1 cellular context compared by ENCODE assay signal in the genomic region with DNA sequence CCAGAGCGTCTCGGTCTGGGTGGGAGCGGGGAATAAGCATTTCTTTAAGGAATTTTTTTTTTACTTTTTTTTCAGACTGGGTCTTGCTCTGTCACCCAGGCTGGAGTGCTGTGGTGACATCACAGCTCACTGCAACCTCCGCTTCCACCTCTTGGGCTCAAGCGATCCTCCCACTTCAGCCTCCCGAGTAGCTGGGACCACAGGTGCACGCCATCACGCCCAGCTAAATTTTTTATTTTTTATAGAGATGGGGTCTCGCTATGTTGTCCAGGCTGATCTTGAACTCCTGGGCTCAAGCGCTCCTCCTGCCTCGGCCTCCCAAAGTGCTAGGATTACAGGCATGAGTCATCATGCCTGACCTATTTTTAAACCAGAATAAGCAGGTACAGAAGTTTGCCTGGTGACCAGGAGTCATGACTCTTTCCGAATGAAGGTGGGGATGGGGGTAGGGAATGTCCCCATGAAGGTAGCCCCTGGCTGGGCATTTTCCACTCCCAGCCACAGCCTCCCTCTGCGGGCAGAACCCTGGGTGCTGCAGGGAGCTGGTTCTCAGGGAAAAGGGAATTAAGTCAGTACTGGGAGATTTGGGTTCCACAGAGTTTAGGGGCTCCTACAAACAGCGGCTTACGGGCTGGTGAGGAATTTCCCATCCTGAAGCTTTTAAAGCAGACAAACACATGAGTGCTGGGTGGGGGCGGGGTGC.
TF ChIP-seq lines count a peak whose summit lies in the region.

No MANE protein-coding gene starts in this region.

TF ChIP-seq in HepG2, 621 proteins besides CTCF, POLR2A, EP300 and RAD21 (continued from another document and continues in another):
- TF ChIP-seq ZNF343 (CRISPR knock-in tag; IDR thresholded peaks at IDR 0.05) (peak; percentile 19; the same call in 1 of the 2 replicates), MAFF (IDR thresholded peaks at IDR 0.05; ENCODE audit: low read depth, low read length) (no peak), RARA (CRISPR knock-in tag; IDR thresholded peaks at IDR 0.05) (peak; percentile 57), ZNF776 (CRISPR knock-in tag; IDR thresholded peaks at IDR 0.05) (0 out of 2 replicates have a peak, but pooled peaks have one; percentile 47), FOXA1 (IDR thresholded peaks at IDR 0.05) (no peak), FOXA1 (CRISPR knock-in tag; IDR thresholded peaks at IDR 0.05) (0 out of 2 replicates have a peak, but pooled peaks have one; percentile 4), NR2C2 (CRISPR knock-in tag; IDR thresholded peaks at IDR 0.05; ENCODE audit: borderline replicate concordance) (no peak), ZNF607 (CRISPR knock-in tag; IDR thresholded peaks at IDR 0.05; ENCODE audit: borderline replicate concordance) (no peak), TARDBP (CRISPR knock-in tag; IDR thresholded peaks at IDR 0.05) (peak; percentile 17; the same call in 1 of the 2 replicates), GPN1 (CRISPR knock-in tag; IDR thresholded peaks at IDR 0.05; ENCODE audit: borderline replicate concordance) (no peak), MEIS1 (CRISPR knock-in tag; IDR thresholded peaks at IDR 0.05; ENCODE audit: borderline replicate concordance) (0 out of 2 replicates have a peak, but pooled peaks have one; percentile 16), ZMYM3 (CRISPR knock-in tag; IDR thresholded peaks at IDR 0.05) (peak; percentile 94; the same call in 1 of the 2 replicates), KLF16 (CRISPR knock-in tag; IDR thresholded peaks at IDR 0.05) (0 out of 4 replicates have a peak, but pooled peaks of 1 of the 2 experiments have one; percentile 6), ZNF777 (CRISPR knock-in tag; IDR thresholded peaks at IDR 0.05) (no peak), ZC3H13 (CRISPR knock-in tag; IDR thresholded peaks at IDR 0.05) (peak; percentile 23; the same call in 1 of the 2 replicates), PLRG1 (conservative IDR thresholded peaks at IDR 0.05) (no peak), MATR3 (CRISPR knock-in tag; IDR thresholded peaks at IDR 0.05) (no peak), SIX1 (CRISPR knock-in tag; IDR thresholded peaks at IDR 0.05; ENCODE audit: borderline replicate concordance) (peak; percentile 62; the same call in 1 of the 2 replicates), ZNF530 (CRISPR knock-in tag; IDR thresholded peaks at IDR 0.05; ENCODE audit: low read depth) (no peak), ZMYM2 (CRISPR knock-in tag; IDR thresholded peaks at IDR 0.05) (peak; percentile 95), ZNF816 (CRISPR knock-in tag; IDR thresholded peaks at IDR 0.05; ENCODE audit: borderline replicate concordance) (no peak), NFKB2 (CRISPR knock-in tag; IDR thresholded peaks at IDR 0.05; ENCODE audit: borderline replicate concordance) (no peak), ZFP37 (CRISPR knock-in tag; IDR thresholded peaks at IDR 0.05; ENCODE audit: borderline replicate concordance) (no peak), MED13 (CRISPR knock-in tag; IDR thresholded peaks at IDR 0.05) (peak; percentile 2; the same call in 1 of the 2 replicates), ZNF333 (CRISPR knock-in tag; IDR thresholded peaks at IDR 0.05; ENCODE audit: borderline replicate concordance) (peak; percentile 46; the same call in 1 of the 2 replicates), RFX3 (CRISPR knock-in tag; IDR thresholded peaks at IDR 0.05) (no peak), AKAP8 (CRISPR knock-in tag; IDR thresholded peaks at IDR 0.05) (no peak)
- TF ChIP-seq, protein P1, sequence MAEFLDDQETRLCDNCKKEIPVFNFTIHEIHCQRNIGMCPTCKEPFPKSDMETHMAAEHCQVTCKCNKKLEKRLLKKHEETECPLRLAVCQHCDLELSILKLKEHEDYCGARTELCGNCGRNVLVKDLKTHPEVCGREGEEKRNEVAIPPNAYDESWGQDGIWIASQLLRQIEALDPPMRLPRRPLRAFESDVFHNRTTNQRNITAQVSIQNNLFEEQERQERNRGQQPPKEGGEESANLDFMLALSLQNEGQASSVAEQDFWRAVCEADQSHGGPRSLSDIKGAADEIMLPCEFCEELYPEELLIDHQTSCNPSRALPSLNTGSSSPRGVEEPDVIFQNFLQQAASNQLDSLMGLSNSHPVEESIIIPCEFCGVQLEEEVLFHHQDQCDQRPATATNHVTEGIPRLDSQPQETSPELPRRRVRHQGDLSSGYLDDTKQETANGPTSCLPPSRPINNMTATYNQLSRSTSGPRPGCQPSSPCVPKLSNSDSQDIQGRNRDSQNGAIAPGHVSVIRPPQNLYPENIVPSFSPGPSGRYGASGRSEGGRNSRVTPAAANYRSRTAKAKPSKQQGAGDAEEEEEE (CRISPR knock-in tag; IDR thresholded peaks at IDR 0.05; ENCODE audit: borderline replicate concordance): 0 out of 2 replicates have a peak, but pooled peaks have one; percentile 25
- TF ChIP-seq, protein P2, sequence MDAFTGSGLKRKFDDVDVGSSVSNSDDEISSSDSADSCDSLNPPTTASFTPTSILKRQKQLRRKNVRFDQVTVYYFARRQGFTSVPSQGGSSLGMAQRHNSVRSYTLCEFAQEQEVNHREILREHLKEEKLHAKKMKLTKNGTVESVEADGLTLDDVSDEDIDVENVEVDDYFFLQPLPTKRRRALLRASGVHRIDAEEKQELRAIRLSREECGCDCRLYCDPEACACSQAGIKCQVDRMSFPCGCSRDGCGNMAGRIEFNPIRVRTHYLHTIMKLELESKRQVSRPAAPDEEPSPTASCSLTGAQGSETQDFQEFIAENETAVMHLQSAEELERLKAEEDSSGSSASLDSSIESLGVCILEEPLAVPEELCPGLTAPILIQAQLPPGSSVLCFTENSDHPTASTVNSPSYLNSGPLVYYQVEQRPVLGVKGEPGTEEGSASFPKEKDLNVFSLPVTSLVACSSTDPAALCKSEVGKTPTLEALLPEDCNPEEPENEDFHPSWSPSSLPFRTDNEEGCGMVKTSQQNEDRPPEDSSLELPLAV (CRISPR knock-in tag; conservative IDR thresholded peaks at IDR 0.05; ENCODE audit: low read depth): no peak
- TF ChIP-seq, protein P3, sequence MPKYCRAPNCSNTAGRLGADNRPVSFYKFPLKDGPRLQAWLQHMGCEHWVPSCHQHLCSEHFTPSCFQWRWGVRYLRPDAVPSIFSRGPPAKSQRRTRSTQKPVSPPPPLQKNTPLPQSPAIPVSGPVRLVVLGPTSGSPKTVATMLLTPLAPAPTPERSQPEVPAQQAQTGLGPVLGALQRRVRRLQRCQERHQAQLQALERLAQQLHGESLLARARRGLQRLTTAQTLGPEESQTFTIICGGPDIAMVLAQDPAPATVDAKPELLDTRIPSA (CRISPR knock-in tag; IDR thresholded peaks at IDR 0.05; ENCODE audit: borderline replicate concordance): no peak
- TF ChIP-seq, protein P4, sequence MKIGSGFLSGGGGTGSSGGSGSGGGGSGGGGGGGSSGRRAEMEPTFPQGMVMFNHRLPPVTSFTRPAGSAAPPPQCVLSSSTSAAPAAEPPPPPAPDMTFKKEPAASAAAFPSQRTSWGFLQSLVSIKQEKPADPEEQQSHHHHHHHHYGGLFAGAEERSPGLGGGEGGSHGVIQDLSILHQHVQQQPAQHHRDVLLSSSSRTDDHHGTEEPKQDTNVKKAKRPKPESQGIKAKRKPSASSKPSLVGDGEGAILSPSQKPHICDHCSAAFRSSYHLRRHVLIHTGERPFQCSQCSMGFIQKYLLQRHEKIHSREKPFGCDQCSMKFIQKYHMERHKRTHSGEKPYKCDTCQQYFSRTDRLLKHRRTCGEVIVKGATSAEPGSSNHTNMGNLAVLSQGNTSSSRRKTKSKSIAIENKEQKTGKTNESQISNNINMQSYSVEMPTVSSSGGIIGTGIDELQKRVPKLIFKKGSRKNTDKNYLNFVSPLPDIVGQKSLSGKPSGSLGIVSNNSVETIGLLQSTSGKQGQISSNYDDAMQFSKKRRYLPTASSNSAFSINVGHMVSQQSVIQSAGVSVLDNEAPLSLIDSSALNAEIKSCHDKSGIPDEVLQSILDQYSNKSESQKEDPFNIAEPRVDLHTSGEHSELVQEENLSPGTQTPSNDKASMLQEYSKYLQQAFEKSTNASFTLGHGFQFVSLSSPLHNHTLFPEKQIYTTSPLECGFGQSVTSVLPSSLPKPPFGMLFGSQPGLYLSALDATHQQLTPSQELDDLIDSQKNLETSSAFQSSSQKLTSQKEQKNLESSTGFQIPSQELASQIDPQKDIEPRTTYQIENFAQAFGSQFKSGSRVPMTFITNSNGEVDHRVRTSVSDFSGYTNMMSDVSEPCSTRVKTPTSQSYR (CRISPR knock-in tag; IDR thresholded peaks at IDR 0.05; ENCODE audit: borderline replicate concordance): no peak
- TF ChIP-seq, protein P5, sequence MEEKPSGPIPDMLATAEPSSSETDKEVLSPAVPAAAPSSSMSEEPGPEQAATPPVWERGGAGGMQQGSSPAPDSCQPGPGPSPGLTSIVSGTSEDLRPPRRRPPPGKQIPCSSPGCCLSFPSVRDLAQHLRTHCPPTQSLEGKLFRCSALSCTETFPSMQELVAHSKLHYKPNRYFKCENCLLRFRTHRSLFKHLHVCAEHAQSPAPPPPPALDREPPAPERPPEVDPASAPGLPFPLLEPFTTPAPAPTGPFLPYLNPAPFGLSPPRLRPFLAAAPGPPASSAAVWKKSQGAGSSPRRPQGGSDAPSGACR (CRISPR knock-in tag; IDR thresholded peaks at IDR 0.05): peak; percentile 12; the same call in 1 of the 2 replicates
- TF ChIP-seq, protein P6, sequence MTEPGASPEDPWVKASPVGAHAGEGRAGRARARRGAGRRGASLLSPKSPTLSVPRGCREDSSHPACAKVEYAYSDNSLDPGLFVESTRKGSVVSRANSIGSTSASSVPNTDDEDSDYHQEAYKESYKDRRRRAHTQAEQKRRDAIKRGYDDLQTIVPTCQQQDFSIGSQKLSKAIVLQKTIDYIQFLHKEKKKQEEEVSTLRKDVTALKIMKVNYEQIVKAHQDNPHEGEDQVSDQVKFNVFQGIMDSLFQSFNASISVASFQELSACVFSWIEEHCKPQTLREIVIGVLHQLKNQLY (CRISPR knock-in tag; IDR thresholded peaks at IDR 0.05): no peak
- TF ChIP-seq, protein P7, sequence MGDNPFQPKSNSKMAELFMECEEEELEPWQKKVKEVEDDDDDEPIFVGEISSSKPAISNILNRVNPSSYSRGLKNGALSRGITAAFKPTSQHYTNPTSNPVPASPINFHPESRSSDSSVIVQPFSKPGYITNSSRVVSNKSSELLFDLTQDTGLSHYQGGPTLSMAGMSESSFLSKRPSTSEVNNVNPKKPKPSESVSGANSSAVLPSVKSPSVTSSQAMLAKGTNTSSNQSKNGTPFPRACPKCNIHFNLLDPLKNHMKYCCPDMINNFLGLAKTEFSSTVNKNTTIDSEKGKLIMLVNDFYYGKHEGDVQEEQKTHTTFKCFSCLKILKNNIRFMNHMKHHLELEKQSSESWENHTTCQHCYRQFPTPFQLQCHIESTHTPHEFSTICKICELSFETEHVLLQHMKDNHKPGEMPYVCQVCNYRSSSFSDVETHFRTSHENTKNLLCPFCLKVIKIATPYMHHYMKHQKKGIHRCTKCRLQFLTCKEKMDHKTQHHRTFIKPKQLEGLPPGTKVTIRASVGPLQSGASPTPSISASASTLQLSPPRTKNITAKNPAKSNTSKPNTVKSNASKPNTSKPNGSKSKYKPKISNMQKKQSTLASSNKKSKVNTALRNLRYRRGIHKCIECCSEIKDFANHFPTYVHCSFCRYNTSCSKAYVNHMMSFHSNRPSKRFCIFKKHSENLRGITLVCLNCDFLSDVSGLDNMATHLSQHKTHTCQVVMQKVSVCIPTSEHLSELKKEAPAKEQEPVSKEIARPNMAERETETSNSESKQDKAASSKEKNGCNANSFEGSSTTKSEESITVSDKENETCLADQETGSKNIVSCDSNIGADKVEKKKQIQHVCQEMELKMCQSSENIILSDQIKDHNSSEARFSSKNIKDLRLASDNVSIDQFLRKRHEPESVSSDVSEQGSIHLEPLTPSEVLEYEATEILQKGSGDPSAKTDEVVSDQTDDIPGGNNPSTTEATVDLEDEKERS (CRISPR knock-in tag; IDR thresholded peaks at IDR 0.05): 0 out of 2 replicates have a peak, but pooled peaks have one; percentile 22
- TF ChIP-seq, protein P8, sequence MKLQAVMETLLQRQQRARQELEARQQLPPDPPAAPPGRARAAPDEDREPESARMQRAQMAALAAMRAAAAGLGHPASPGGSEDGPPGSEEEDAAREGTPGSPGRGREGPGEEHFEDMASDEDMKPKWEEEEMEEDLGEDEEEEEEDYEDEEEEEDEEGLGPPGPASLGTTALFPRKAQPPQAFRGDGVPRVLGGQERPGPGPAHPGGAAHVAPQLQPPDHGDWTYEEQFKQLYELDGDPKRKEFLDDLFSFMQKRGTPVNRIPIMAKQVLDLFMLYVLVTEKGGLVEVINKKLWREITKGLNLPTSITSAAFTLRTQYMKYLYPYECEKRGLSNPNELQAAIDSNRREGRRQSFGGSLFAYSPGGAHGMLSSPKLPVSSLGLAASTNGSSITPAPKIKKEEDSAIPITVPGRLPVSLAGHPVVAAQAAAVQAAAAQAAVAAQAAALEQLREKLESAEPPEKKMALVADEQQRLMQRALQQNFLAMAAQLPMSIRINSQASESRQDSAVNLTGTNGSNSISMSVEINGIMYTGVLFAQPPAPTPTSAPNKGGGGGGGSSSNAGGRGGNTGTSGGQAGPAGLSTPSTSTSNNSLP (IDR thresholded peaks at IDR 0.05; ENCODE audit: low read depth, low read length): no peak
- TF ChIP-seq, protein P9, sequence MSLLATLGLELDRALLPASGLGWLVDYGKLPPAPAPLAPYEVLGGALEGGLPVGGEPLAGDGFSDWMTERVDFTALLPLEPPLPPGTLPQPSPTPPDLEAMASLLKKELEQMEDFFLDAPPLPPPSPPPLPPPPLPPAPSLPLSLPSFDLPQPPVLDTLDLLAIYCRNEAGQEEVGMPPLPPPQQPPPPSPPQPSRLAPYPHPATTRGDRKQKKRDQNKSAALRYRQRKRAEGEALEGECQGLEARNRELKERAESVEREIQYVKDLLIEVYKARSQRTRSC (CRISPR knock-in tag; IDR thresholded peaks at IDR 0.05; ENCODE audit: low read depth): 0 out of 2 replicates have a peak, but pooled peaks have one; percentile 8
- TF ChIP-seq, protein P10, sequence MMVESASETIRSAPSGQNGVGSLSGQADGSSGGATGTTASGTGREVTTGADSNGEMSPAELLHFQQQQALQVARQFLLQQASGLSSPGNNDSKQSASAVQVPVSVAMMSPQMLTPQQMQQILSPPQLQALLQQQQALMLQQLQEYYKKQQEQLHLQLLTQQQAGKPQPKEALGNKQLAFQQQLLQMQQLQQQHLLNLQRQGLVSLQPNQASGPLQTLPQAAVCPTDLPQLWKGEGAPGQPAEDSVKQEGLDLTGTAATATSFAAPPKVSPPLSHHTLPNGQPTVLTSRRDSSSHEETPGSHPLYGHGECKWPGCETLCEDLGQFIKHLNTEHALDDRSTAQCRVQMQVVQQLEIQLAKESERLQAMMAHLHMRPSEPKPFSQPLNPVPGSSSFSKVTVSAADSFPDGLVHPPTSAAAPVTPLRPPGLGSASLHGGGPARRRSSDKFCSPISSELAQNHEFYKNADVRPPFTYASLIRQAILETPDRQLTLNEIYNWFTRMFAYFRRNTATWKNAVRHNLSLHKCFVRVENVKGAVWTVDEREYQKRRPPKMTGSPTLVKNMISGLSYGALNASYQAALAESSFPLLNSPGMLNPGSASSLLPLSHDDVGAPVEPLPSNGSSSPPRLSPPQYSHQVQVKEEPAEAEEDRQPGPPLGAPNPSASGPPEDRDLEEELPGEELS (CRISPR knock-in tag; IDR thresholded peaks at IDR 0.05): no peak; the same call in 1 of the 2 replicates
- TF ChIP-seq, protein P11, sequence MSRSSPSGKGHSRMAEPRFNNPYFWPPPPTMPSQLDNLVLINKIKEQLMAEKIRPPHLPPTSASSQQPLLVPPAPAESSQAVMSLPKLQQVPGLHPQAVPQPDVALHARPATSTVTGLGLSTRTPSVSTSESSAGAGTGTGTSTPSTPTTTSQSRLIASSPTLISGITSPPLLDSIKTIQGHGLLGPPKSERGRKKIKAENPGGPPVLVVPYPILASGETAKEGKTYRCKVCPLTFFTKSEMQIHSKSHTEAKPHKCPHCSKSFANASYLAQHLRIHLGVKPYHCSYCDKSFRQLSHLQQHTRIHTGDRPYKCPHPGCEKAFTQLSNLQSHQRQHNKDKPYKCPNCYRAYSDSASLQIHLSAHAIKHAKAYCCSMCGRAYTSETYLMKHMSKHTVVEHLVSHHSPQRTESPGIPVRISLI (CRISPR knock-in tag; IDR thresholded peaks at IDR 0.05; ENCODE audit: borderline replicate concordance): 0 out of 2 replicates have a peak, but pooled peaks have one; percentile 0
